In genomic region chr6:151380848-151381205, GRCh38 we compare ENCODE assay signal across 9 cellular contexts. TPM values are rescaled to one million over a fixed set of nuclear protein-coding genes. Genes with fewer than 3 reads are reported as not detected.
DNase-seq lines count a peak whose midpoint lies in the region; ATAC-seq and TF ChIP-seq lines count a peak whose summit lies in the region.
"Had no signal": no experiment of that assay in that cellular context is flagged by ENCODE, and none has a peak within 500 bp of the region (broad histone marks: within the 10 kb centered on the region; RNA-seq: fewer than 3 reads in every experiment).

No MANE protein-coding gene starts in this region.

- peaks cover 46% of the 10 kb centered on the region for H3K79me2 ChIP-seq in Loucy (ENCODE audit: insufficient read depth, low read length)

- H3K27me3 ChIP-seq in Loucy (ENCODE audit: insufficient read depth, low read length, poor library complexity, severe bottlenecking) (no peaks in the 10 kb centered on the region), stomach (no peaks in the 10 kb centered on the region)

- H3K9me3 ChIP-seq in Loucy (ENCODE audit: insufficient read depth, low read depth, low read length) (no peaks in the 10 kb centered on the region), stomach (no peaks in the 10 kb centered on the region)

- peaks cover 31% of the 10 kb centered on the region for H4K20me1 ChIP-seq in Loucy (ENCODE audit: insufficient read depth, low read length, poor library complexity, severe bottlenecking)

- peak overlapping the region in 3 of 5 donors; percentile 41 to 65 (median 46) for H3K27ac ChIP-seq in stomach

- H3K36me3 ChIP-seq in Loucy (ENCODE audit: insufficient read depth, low read length) (no peaks in the 10 kb centered on the region), stomach (peaks cover 0 to 4% (median 0%) of the 10 kb centered on the region in 4 donors)

- no peak for TF ChIP-seq CTCF in Loucy (conservative IDR thresholded peaks at IDR 0.05; ENCODE audit: low read length)
- TF ChIP-seq CTCF in stomach (IDR thresholded peaks at IDR 0.05): no peak
- TF ChIP-seq CTCF in GM10266 (IDR thresholded peaks at IDR 0.05; ENCODE audit: control insufficient read depth, insufficient read depth, low read depth, missing control alignments): no peak

- H3K9me2 ChIP-seq in Loucy (replicated peaks; ENCODE audit: low read depth, low read length): no peaks in the 10 kb centered on the region

- peak overlapping the region; percentile 20 for H3K4me2 ChIP-seq in Loucy (ENCODE audit: low read depth, low read length, poor library complexity, severe bottlenecking)

- no peaks in the 10 kb centered on the region for H3K9me3 Mint-ChIP-seq in activated T-cell treated with anti-CD3 and anti-CD28 coated beads, Interleukin-2, amount 50 U/mL, for 72 hours
- H3K9me3 Mint-ChIP-seq in immature natural killer cell: no peaks in the 10 kb centered on the region

- ATAC-seq in activated T-cell treated with anti-CD3 and anti-CD28 coated beads, Interleukin-2, amount 50 U/mL, for 72 hours (replicated peaks in 1 of 2): peak in 1 of 2 donors; percentile 24
- no peak for ATAC-seq in HG03439 (IDR thresholded peaks at IDR 0.05; ENCODE audit: unreplicated experiment)

- no peak for TF ChIP-seq EP300 in stomach (IDR thresholded peaks at IDR 0.05)

- no peaks in the 10 kb centered on the region for H3K27me3 Mint-ChIP-seq in activated T-cell treated with anti-CD3 and anti-CD28 coated beads, Interleukin-2, amount 50 U/mL, for 72 hours (ENCODE audit: low read depth)
- H3K27me3 Mint-ChIP-seq in immature natural killer cell (ENCODE audit: low read depth in 3 of 3): peaks cover 2 to 5% (median 5%) of the 10 kb centered on the region in 3 donors

- TF ChIP-seq POLR2A in stomach (IDR thresholded peaks at IDR 0.05): no peak

- intact Hi-C loops in stomach (cut with DNase I; ENCODE audit: low total_unique reads): no loop called here

- peak overlapping the region; percentile 87 to 90 for H3K4me3 Mint-ChIP-seq in activated T-cell treated with anti-CD3 and anti-CD28 coated beads, Interleukin-2, amount 50 U/mL, for 72 hours
- peak overlapping the region; percentile 81 to 93 (median 88) for H3K4me3 Mint-ChIP-seq in immature natural killer cell

- peaks cover 28% of the 10 kb centered on the region for H3K4me1 ChIP-seq in Loucy (ENCODE audit: insufficient read depth, low read length, poor library complexity, severe bottlenecking)
- H3K4me1 ChIP-seq in stomach: peaks cover 0 to 32% (median 16%) of the 10 kb centered on the region in 4 donors

- peaks cover 2 to 9% of the 10 kb centered on the region in 2 donors for H3K36me3 Mint-ChIP-seq in activated T-cell treated with anti-CD3 and anti-CD28 coated beads, Interleukin-2, amount 50 U/mL, for 72 hours (ENCODE audit: insufficient read depth in 2 of 2)
- H3K36me3 Mint-ChIP-seq in immature natural killer cell: peaks cover 0 to 6% (median 4%) of the 10 kb centered on the region in 3 donors

- peak overlapping the region; percentile 90 for H3K27ac Mint-ChIP-seq in activated T-cell treated with anti-CD3 and anti-CD28 coated beads, Interleukin-2, amount 50 U/mL, for 72 hours
- peak overlapping the region; percentile 93 to 100 (median 98) for H3K27ac Mint-ChIP-seq in immature natural killer cell

- H3K4me3 ChIP-seq in Loucy (ENCODE audit: low read length, poor library complexity, severe bottlenecking) (no peak overlapping the region), stomach (no peak overlapping the region)

- no peak overlapping the region for H3K9ac ChIP-seq in Loucy (ENCODE audit: low read depth, low read length, poor library complexity, severe bottlenecking)

- H2AFZ ChIP-seq in Loucy (ENCODE audit: low read length): no peak overlapping the region

- 96 to 100% (median 100%) methylated on average over 1 of the region's 1 CpG for WGBS in stomach, 5 donors

- DNase-seq in activated T-cell treated with anti-CD3 and anti-CD28 coated beads, Interleukin-2, amount 50 U/mL, for 72 hours: no peak
- DNase-seq in activated T-cell treated with anti-CD3 and anti-CD28 coated beads, Interleukin-2, amount 50 U/mL, for 48 hours: no peak
- DNase-seq in immature natural killer cell (no peak), stomach (no peak), anterior cingulate cortex (lab: John Stamatoyannopoulos, UW) (no peak), GM10266 (ENCODE audit: extremely low spot score) (no peak)
- DNase-seq: NCI-H1092 had no signal

- H3F3A ChIP-seq in Loucy (ENCODE audit: low read depth): peaks cover 5% of the 10 kb centered on the region; the same call in 1 of the 2 replicates

- peaks cover 73% of the 10 kb centered on the region for H3K4me1 Mint-ChIP-seq in activated T-cell treated with anti-CD3 and anti-CD28 coated beads, Interleukin-2, amount 50 U/mL, for 72 hours (ENCODE audit: low read depth)
- peaks cover 73 to 81% of the 10 kb centered on the region in 2 donors for H3K4me1 Mint-ChIP-seq in immature natural killer cell

RNA-seq across cellular contexts. Expression of gene ZBTB2, which starts 10.5 kb away (rescaled TPM):
- 10 to 100 TPM; 24.3 to 27.7 TPM for total RNA-seq in activated T-cell treated with anti-CD3 and anti-CD28 coated beads, Interleukin-2, amount 50 U/mL, for 72 hours
- polyA plus RNA-seq in immature natural killer cell (10 to 100 TPM; 11.5 to 27.5 (median 24.1) TPM), stomach (1 to 10 TPM; 5.1 to 7.9 (median 7.5) TPM)
- total RNA-seq in stomach: 10 to 100 TPM in 1 of 5 donors, 1 to 10 TPM in 3, under 1 TPM in 1; 0.89 to 19.1 (median 7.5) TPM
